In genomic region chr7:148115308-148115707, GRCh38 we compare ENCODE assay signal across 1 cellular context.
TF ChIP-seq lines count a peak whose summit lies in the region.

No MANE protein-coding gene starts in this region.

TF ChIP-seq in WTC11, 78 proteins besides CTCF, POLR2A, EP300 and RAD21 (continued from another document):
- no peak for TF ChIP-seq ZBTB21 (CRISPR knock-in tag; IDR thresholded peaks at IDR 0.05; ENCODE audit: borderline replicate concordance)
- no peak for TF ChIP-seq ZNF423 (CRISPR knock-in tag; IDR thresholded peaks at IDR 0.05)
